13 cellular contexts compared by ENCODE assay signal in genomic region chr11:72569966-72570892, GRCh38.
DNase-seq lines count a peak whose midpoint lies in the region; ATAC-seq, FAIRE-seq and TF ChIP-seq lines count a peak whose summit lies in the region.
"Had no signal": no experiment of that assay in that cellular context is flagged by ENCODE, and none has a peak within 500 bp of the region (broad histone marks: within the 10 kb centered on the region; RNA-seq: fewer than 3 reads in every experiment).

No MANE protein-coding gene starts in this region.

- H3K27ac ChIP-seq in epithelial cell of prostate, result peak overlapping the region; percentile 98
- peak overlapping the region; percentile 15 for H3K27ac ChIP-seq in osteoblast (ENCODE audit: low read depth, low read length)
- H3K27ac ChIP-seq: dorsolateral prefrontal cortex, vagina had no signal

- H3K4me2 ChIP-seq in osteoblast (ENCODE audit: insufficient read depth, low read length), result peak overlapping the region; percentile 27

- DNase-seq in ELR (ENCODE audit: low read depth), result peak; percentile 96
- DNase-seq in RCC 7860 (ENCODE audit: low spot score), result peak; percentile 23
- peak; percentile 70 for DNase-seq in epithelial cell of prostate (ENCODE audit: low read depth, low spot score)
- DNase-seq in osteoblast (ENCODE audit: insufficient read length, low spot score, missing footprints), result peak; percentile 60
- DNase-seq in GOT3 (lab: John Stamatoyannopoulos, UW), result no peak
- DNase-seq in NCI-H345 treated with DMSO at 0.1 percent for 48 hours (lab: John Stamatoyannopoulos, UW; ENCODE audit: unreplicated experiment), result no peak
- DNase-seq in effector CD4-positive, alpha-beta T cell, result no peak
- DNase-seq: activated effector memory CD4-positive, alpha-beta T cell treated with anti-CD3 and anti-CD28 coated beads, Interleukin-2, amount 50 U/mL, for 16 hours; DMS153; NCI-H1048 had no signal

- H3K4me3 ChIP-seq in osteoblast (ENCODE audit: insufficient read depth, low read length), result no peak overlapping the region
- H3K4me3 ChIP-seq: dorsolateral prefrontal cortex, vagina had no signal

- H3K27me3 ChIP-seq in osteoblast (ENCODE audit: insufficient read depth, low read length), result no peaks in the 10 kb centered on the region
- H3K27me3 ChIP-seq: dorsolateral prefrontal cortex, vagina had no signal

- H3K9me3 ChIP-seq in osteoblast (ENCODE audit: low read depth, low read length), result no peaks in the 10 kb centered on the region
- H3K9me3 ChIP-seq: vagina had no signal

- no peaks in the 10 kb centered on the region for H3K79me2 ChIP-seq in osteoblast (ENCODE audit: insufficient read depth, low read length)

- no peak for ATAC-seq in GM18858 (IDR thresholded peaks at IDR 0.05; ENCODE audit: unreplicated experiment)

- no peak for TF ChIP-seq CTCF in osteoblast (IDR thresholded peaks at IDR 0.05; ENCODE audit: extremely low read depth, low read depth, low read length)

- H3K4me1 ChIP-seq in osteoblast (ENCODE audit: insufficient read depth, low read length), result peaks cover 11% of the 10 kb centered on the region
- H3K4me1 ChIP-seq: vagina had no signal

- no peaks in the 10 kb centered on the region for H3K36me3 ChIP-seq in osteoblast (ENCODE audit: insufficient read depth, low read length)
- H3K36me3 ChIP-seq: vagina had no signal

- no peaks in the 10 kb centered on the region for H4K20me1 ChIP-seq in osteoblast (ENCODE audit: insufficient read depth, low read length)

- peak overlapping the region; percentile 44 for H2AFZ ChIP-seq in osteoblast (ENCODE audit: low read length)

- no peak for FAIRE-seq in RCC 7860 (lab: Jason Lieb, UNC)

Comparison
In these comparisons a context has a peak if more than half of its experiments do, and no peak if none do; other contexts are left out.
1. DNase-seq: peak in ELR (single experiment), RCC 7860 (single experiment), epithelial cell of prostate (single experiment) and osteoblast (single experiment); none in GOT3 (single experiment), NCI-H345 treated with DMSO at 0.1 percent for 48 hours (single experiment) and effector CD4-positive, alpha-beta T cell (single experiment).